8 cellular contexts compared by ENCODE assay signal in the genomic region with DNA sequence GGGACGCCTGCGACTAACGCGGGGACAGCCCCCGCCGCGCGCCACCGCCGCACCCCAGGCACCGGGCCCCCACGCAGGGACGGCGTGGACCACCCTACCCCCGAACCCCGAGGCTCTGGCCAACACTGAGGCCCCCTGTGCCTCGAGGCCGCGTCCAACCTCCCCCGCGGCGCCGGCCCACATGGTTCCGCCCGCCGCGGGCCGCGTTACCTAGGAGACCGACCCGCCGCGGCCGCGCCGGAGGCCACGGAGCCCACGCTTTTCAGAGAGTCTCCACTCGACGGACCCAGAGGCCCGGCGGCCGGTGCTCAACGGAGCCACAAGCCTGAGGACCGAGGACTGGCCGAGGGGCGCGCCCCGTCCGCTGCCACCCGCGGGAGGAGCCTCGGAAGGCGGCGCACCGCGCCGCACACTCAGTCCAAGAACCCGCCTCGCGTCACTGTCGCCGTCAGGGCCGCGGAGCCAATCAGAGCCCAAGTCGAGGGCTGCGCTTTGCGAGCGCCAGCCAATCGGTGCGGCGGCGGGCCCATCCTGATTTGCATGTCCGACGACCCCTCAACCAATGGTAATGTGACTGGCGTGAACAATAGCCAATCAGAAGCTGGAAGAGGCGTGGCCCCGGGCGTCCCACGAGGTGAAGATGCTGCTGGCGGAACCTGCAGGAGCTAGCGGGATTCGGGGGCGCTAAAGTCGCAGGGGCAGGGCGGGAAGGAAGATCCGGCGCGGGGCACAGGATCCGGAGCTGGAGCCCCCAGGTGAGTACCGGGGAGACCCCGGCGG. TPM values are rescaled to one million over a fixed set of nuclear protein-coding genes. Genes with fewer than 3 reads are reported as not detected.
DNase-seq lines count a peak whose midpoint lies in the region; ATAC-seq, FAIRE-seq and TF ChIP-seq lines count a peak whose summit lies in the region.

A gene (minus strand): TSS at position 392 of the 780 bp plus-strand sequence. CDS start 6,136 bp downstream, outside the sequence.

- under 1% methylated on average over 54 of the region's 93 CpGs for WGBS in prostate gland

- intact Hi-C loops in left ventricle myocardium superior (cut with micrococcal nuclease) (no loop called here), prostate gland (cut with DNase I) (loop anchor here (5.0 kb wide), 1 partner anchor 190 kb away; a partner anchor contains a TSS)

- peaks cover 8% of the 10 kb centered on the region for H3K4me1 ChIP-seq in prostate gland (replicated peaks)

- FAIRE-seq in urothelium cell line (lab: Jason Lieb, UNC) = peak; percentile 30

- peak in 1 of 4 experiments; percentile 12 for TF ChIP-seq CTCF in prostate gland (IDR thresholded peaks at IDR 0.05)

- ATAC-seq in HG02884 (IDR thresholded peaks at IDR 0.05; ENCODE audit: unreplicated experiment) = peak; percentile 93
- peak; percentile 96 for ATAC-seq in left ventricle myocardium superior

- TF ChIP-seq POLR2A in GM15510 (IDR thresholded peaks at IDR 0.05; ENCODE audit: borderline replicate concordance, extremely low read depth, insufficient read length) (peak; percentile 52), prostate gland (IDR thresholded peaks at IDR 0.05) (peak; percentile 40)

- no peaks in the 10 kb centered on the region for H3K27me3 ChIP-seq in prostate gland (replicated peaks; ENCODE audit: insufficient read depth)

- H3K4me3 ChIP-seq in prostate gland = peak within 1 kb of the TSS; percentile 65 to 70

- H3K27ac ChIP-seq in angular gyrus (ENCODE audit: low read depth, low read length) (peak within 1 kb of the TSS; percentile 72), prostate gland (peak within 1 kb of the TSS; percentile 75 to 84)

- no peaks in the 10 kb centered on the region for H3K9me3 ChIP-seq in prostate gland

- peak; percentile 98 for DNase-seq in NCI-H1694 (lab: John Stamatoyannopoulos, UW)
- DNase-seq in T-helper 2 cell = peak; percentile 97 to 100 (median 99)
- peak; percentile 100 for DNase-seq in left ventricle myocardium superior
- DNase-seq in prostate gland (ENCODE audit: low spot score) = peak; percentile 100
- peak; percentile 96 for DNase-seq in urothelium cell line (ENCODE audit: low spot score)

- no peaks in the 10 kb centered on the region for H3K36me3 ChIP-seq in prostate gland

RNA-seq across cellular contexts. Expression of the gene that starts here (rescaled TPM):
- 4.9 TPM for total RNA-seq in left ventricle myocardium superior
- 10 to 100 TPM; 11.4 to 32.2 TPM for total RNA-seq in prostate gland

Comparison
In these comparisons a context has a peak if more than half of its experiments do, and no peak if none do; other contexts are left out.
1. Peak in every context shown above with its lines: DNase-seq, ATAC-seq, H3K4me3 ChIP-seq and H3K27ac ChIP-seq.